Comparison of ENCODE assay signal across 23 cellular contexts in genomic region chr3:181797431-181797830, GRCh38.
DNase-seq lines count a peak whose midpoint lies in the region.
"Had no signal": no experiment of that assay in that cellular context is flagged by ENCODE, and none has a peak within 500 bp of the region (broad histone marks: within the 10 kb centered on the region; RNA-seq: fewer than 3 reads in every experiment).

No MANE protein-coding gene starts in this region.

- H3K36me3 Mint-ChIP-seq in activated naive CD4-positive, alpha-beta T cell treated with anti-CD3 and anti-CD28 coated beads for 36 hours (ENCODE audit: low read depth): no peaks in the 10 kb centered on the region
- H3K36me3 Mint-ChIP-seq: CD8-positive, alpha-beta T cell had no signal

- H3K27me3 Mint-ChIP-seq in activated naive CD4-positive, alpha-beta T cell treated with anti-CD3 and anti-CD28 coated beads for 36 hours (ENCODE audit: low read depth): no peaks in the 10 kb centered on the region
- H3K27me3 Mint-ChIP-seq: B cell had no signal

- no peaks in the 10 kb centered on the region for H3K4me1 Mint-ChIP-seq in activated naive CD4-positive, alpha-beta T cell treated with anti-CD3 and anti-CD28 coated beads for 36 hours (ENCODE audit: low read depth)
- H3K4me1 Mint-ChIP-seq: B cell had no signal

- no peaks in the 10 kb centered on the region for H3K9me3 Mint-ChIP-seq in activated naive CD4-positive, alpha-beta T cell treated with anti-CD3 and anti-CD28 coated beads for 36 hours
- H3K9me3 Mint-ChIP-seq: CD8-positive, alpha-beta T cell had no signal

- no peak overlapping the region for H3K27ac Mint-ChIP-seq in activated naive CD4-positive, alpha-beta T cell treated with anti-CD3 and anti-CD28 coated beads for 36 hours
- H3K27ac Mint-ChIP-seq: B cell; CD8-positive, alpha-beta T cell had no signal

- peak; percentile 47 for DNase-seq in NCI-H69 (lab: John Stamatoyannopoulos, UW)
- DNase-seq in SK-MEL-5 (ENCODE audit: low read depth, low spot score): peak; percentile 94
- DNase-seq in epidermal melanocyte (ENCODE audit: insufficient read length, low spot score): peak; percentile 49
- peak; percentile 3 for DNase-seq in pons (ENCODE audit: low spot score)
- no peak for DNase-seq in NCI-H526 (lab: John Stamatoyannopoulos, UW)
- DNase-seq in activated naive CD4-positive, alpha-beta T cell treated with anti-CD3 and anti-CD28 coated beads for 36 hours: no peak
- DNase-seq in NCI-H1417 treated with DMSO at 0.1 percent for 48 hours (lab: John Stamatoyannopoulos, UW): no peak
- DNase-seq: CD8-positive, alpha-beta T cell; DMS 273 treated with DMSO at 0.1 percent for 48 hours; DMS79; EL; GDM1; H7; KG1; MG63; NCI-H1105 treated with DMSO at 0.1 percent for 48 hours; NCI-H1694 treated with DMSO at 0.1 percent for 48 hours; NCI-H2107; NCI-H524; NCI-H82; NK-92 treated with Interleukin-12 subunit alpha and Interleukin-12 subunit beta, amount 100 ng/mL, for 24 hours; SIG-M5 had no signal

- no peak overlapping the region for H3K4me3 Mint-ChIP-seq in activated naive CD4-positive, alpha-beta T cell treated with anti-CD3 and anti-CD28 coated beads for 36 hours
- H3K4me3 Mint-ChIP-seq: B cell; CD8-positive, alpha-beta T cell had no signal

- CTCF ChIA-PET in activated naive CD4-positive, alpha-beta T cell treated with anti-CD3 and anti-CD28 coated beads for 36 hours (lab: Charles Lee): no interaction called here

- intact Hi-C loops in activated naive CD4-positive, alpha-beta T cell treated with anti-CD3 and anti-CD28 coated beads for 36 hours (cut with micrococcal nuclease): no loop called here

- in situ Hi-C loops in SK-MEL-5 (cut with HindIII; ENCODE audit: low pct_unique_long_range_greater_than_20kb, low sequenced_read_pairs): no loop called here

Comparison
In these comparisons a context has a peak if more than half of its experiments do, and no peak if none do; other contexts are left out.
1. DNase-seq: peak in NCI-H69 (single experiment), SK-MEL-5 (single experiment), epidermal melanocyte (single experiment) and pons (single experiment); none in NCI-H526 (0 of 2), activated naive CD4-positive, alpha-beta T cell treated with anti-CD3 and anti-CD28 coated beads for 36 hours (single experiment) and NCI-H1417 treated with DMSO at 0.1 percent for 48 hours (single experiment).